In genomic region chr4:40065010-40065409, GRCh38 we compare ENCODE assay signal across 1 cellular context.
TF ChIP-seq lines count a peak whose summit lies in the region.

No MANE protein-coding gene starts in this region.

TF ChIP-seq in GM12878, 131 proteins besides CTCF, POLR2A, EP300 and RAD21:
- TF ChIP-seq SIN3A (IDR thresholded peaks at IDR 0.05; ENCODE audit: low read depth, low read length) (no peak), CEBPB (IDR thresholded peaks at IDR 0.05; ENCODE audit: borderline replicate concordance in 1 of 2, low read depth in 2 of 2, low read length in 2 of 2) (no peak), POU2F2 (IDR thresholded peaks at IDR 0.05; ENCODE audit: borderline replicate concordance, low read depth, low read length) (no peak), BCL11A (IDR thresholded peaks at IDR 0.05; ENCODE audit: low read depth, low read length) (no peak), PRDM15 (CRISPR knock-in tag; IDR thresholded peaks at IDR 0.05) (no peak), IKZF1 (conservative IDR thresholded peaks at IDR 0.05) (no peak), SMC3 (IDR thresholded peaks at IDR 0.05; ENCODE audit: borderline replicate concordance, low read length) (no peak), CHD4 (IDR thresholded peaks at IDR 0.05) (no peak), JUNB (IDR thresholded peaks at IDR 0.05) (no peak), CBFB (IDR thresholded peaks at IDR 0.05; ENCODE audit: low read depth) (no peak)
- TF ChIP-seq, protein P1, sequence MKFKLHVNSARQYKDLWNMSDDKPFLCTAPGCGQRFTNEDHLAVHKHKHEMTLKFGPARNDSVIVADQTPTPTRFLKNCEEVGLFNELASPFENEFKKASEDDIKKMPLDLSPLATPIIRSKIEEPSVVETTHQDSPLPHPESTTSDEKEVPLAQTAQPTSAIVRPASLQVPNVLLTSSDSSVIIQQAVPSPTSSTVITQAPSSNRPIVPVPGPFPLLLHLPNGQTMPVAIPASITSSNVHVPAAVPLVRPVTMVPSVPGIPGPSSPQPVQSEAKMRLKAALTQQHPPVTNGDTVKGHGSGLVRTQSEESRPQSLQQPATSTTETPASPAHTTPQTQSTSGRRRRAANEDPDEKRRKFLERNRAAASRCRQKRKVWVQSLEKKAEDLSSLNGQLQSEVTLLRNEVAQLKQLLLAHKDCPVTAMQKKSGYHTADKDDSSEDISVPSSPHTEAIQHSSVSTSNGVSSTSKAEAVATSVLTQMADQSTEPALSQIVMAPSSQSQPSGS (IDR thresholded peaks at IDR 0.05; ENCODE audit: low read length): no peak
- TF ChIP-seq, protein P2, sequence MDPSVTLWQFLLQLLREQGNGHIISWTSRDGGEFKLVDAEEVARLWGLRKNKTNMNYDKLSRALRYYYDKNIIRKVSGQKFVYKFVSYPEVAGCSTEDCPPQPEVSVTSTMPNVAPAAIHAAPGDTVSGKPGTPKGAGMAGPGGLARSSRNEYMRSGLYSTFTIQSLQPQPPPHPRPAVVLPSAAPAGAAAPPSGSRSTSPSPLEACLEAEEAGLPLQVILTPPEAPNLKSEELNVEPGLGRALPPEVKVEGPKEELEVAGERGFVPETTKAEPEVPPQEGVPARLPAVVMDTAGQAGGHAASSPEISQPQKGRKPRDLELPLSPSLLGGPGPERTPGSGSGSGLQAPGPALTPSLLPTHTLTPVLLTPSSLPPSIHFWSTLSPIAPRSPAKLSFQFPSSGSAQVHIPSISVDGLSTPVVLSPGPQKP (IDR thresholded peaks at IDR 0.05; ENCODE audit: low read depth, low read length): no peak
